Comparison of ENCODE assay signal across 8 cellular contexts in the genomic region with DNA sequence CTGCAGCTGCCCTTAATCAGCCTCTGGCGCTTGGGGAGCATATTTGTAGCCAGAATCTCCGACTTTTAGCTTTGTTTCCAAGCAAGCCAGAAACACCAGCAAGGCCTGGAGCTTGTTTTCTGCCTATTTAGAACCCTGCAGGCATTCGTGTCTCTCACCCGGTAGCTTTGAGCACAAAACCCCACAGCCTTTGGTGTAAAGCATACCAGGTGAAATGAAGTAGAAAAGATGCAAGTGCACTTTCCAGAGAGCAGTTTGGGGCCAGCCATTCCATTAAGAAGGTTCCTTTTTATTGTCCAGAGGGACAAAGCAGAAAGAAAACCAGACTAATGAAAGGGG. TPM values are rescaled to one million over a fixed set of nuclear protein-coding genes. Genes with fewer than 3 reads are reported as not detected.
DNase-seq lines count a peak whose midpoint lies in the region; ATAC-seq and TF ChIP-seq lines count a peak whose summit lies in the region.

No MANE protein-coding gene starts in this region.

- H2AK5ac ChIP-seq in IMR-90 (ENCODE audit: low read depth, low read length), result 0 out of 2 replicates have a peak overlapping the region, but pooled peaks have one; percentile 5

- H2BK15ac ChIP-seq in IMR-90 (ENCODE audit: low read depth, low read length), result no peak overlapping the region

- H4K91ac ChIP-seq in IMR-90 (ENCODE audit: insufficient read depth, low read depth, low read length), result peak overlapping the region; percentile 68

- TF ChIP-seq POLR2A in IMR-90 (IDR thresholded peaks at IDR 0.05; ENCODE audit: low read depth, low read length), result no peak

- peak overlapping the region; percentile 56 for H3K27ac ChIP-seq in IMR-90 (ENCODE audit: insufficient read depth, low read length)
- H3K27ac ChIP-seq in dorsolateral prefrontal cortex, result peak overlapping the region; percentile 86 to 100 (median 98)
- H3K27ac ChIP-seq in neutrophil, result peak overlapping the region; percentile 98

- DNase-seq in GM12865 (ENCODE audit: low read depth), result no peak
- no peak for DNase-seq in IMR-90
- no peak for DNase-seq in dorsolateral prefrontal cortex
- no peak for DNase-seq in NCI-H1105 (lab: John Stamatoyannopoulos, UW)
- no peak for DNase-seq in SHP77 treated with DMSO at 0.1 percent for 48 hours (lab: John Stamatoyannopoulos, UW)
- DNase-seq in NCI-H526 treated with DMSO at 0.1 percent for 48 hours (lab: John Stamatoyannopoulos, UW), result no peak
- no peak for DNase-seq in activated gamma-delta T cell treated with Interleukin-2 at 50 U/mL for 16 hours

- peak overlapping the region; percentile 95 for H2AFZ ChIP-seq in IMR-90 (replicated peaks; ENCODE audit: low read length, poor library complexity)

- H2BK5ac ChIP-seq in IMR-90 (ENCODE audit: low read depth, low read length, poor library complexity, severe bottlenecking), result peak overlapping the region; percentile 54

- H3K4ac ChIP-seq in IMR-90 (ENCODE audit: low read depth, low read length), result peak overlapping the region; percentile 95

- ATAC-seq in IMR-90 (ENCODE audit: low read depth), result no peak

- no peak overlapping the region for H2BK20ac ChIP-seq in IMR-90 (ENCODE audit: low read depth, low read length)

- H3K4me2 ChIP-seq in IMR-90 (ENCODE audit: low read depth, low read length), result peak overlapping the region; percentile 84

- H3K56ac ChIP-seq in IMR-90 (ENCODE audit: extremely low read depth, insufficient read depth, low read length), result peak overlapping the region; percentile 76

- H3K18ac ChIP-seq in IMR-90 (ENCODE audit: low read depth, low read length), result peak overlapping the region; percentile 10; the same call in 1 of the 2 replicates

- POLR2A ChIA-PET in IMR-90 (lab: Charles Lee; ENCODE audit: unreplicated experiment), result no interaction called here

- H3K36me3 ChIP-seq in IMR-90 (ENCODE audit: control insufficient read depth, insufficient read depth, low read length) (peaks cover 11% of the 10 kb centered on the region), neutrophil (peaks cover 34% of the 10 kb centered on the region)

- H3K27me3 ChIP-seq in IMR-90 (ENCODE audit: control insufficient read depth, insufficient read depth, low read length) (no peaks in the 10 kb centered on the region), dorsolateral prefrontal cortex (no peaks in the 10 kb centered on the region), neutrophil (no peaks in the 10 kb centered on the region)

- no CpG with 5 or more reads among the region's 4 CpGs for WGBS in IMR-90 (ENCODE audit: extremely low coverage in 2 of 2, insufficient read length in 1 of 2), 2 experiments

- peak overlapping the region; percentile 48 to 86 for H4K8ac ChIP-seq in IMR-90 (ENCODE audit: low read depth in 2 of 2, low read length in 2 of 2)

- peak overlapping the region; percentile 51 for H2AK9ac ChIP-seq in IMR-90 (replicated peaks; ENCODE audit: low read depth, low read length, poor library complexity)

- H3K9me3 ChIP-seq in IMR-90 (ENCODE audit: control insufficient read depth, insufficient read depth, low read length) (no peaks in the 10 kb centered on the region), neutrophil (no peaks in the 10 kb centered on the region)

- peak overlapping the region; percentile 81 for H3K14ac ChIP-seq in IMR-90 (replicated peaks; ENCODE audit: low read depth, low read length)

- BruUV-seq in IMR-90 (replicated peaks; lab: Mats Ljungman, UMichigan), result no TSS peak

- TF ChIP-seq CTCF in GM12865 (IDR thresholded peaks at IDR 0.05; ENCODE audit: insufficient read depth, low read depth, low read length, missing control alignments) (no peak), IMR-90 (conservative IDR thresholded peaks at IDR 0.05; ENCODE audit: low read depth, low read length) (no peak), dorsolateral prefrontal cortex (IDR thresholded peaks at IDR 0.05 in 54 of 56, conservative IDR thresholded peaks at IDR 0.05 in 2 of 56; ENCODE audit: low read depth in 1 of 56, partially characterized antibody in 56 of 56) (peak in 1 of 56 donors; percentile 10), neutrophil (IDR thresholded peaks at IDR 0.05) (no peak)

- peak overlapping the region; percentile 93 for H3K4me3 ChIP-seq in GM12865 (ENCODE audit: low read depth, low read length)
- H3K4me3 ChIP-seq in IMR-90 (ENCODE audit: insufficient read depth, low read depth, low read length), result peak overlapping the region; percentile 67
- H3K4me3 ChIP-seq in dorsolateral prefrontal cortex, result peak overlapping the region; percentile 56 to 93 (median 78)
- peak overlapping the region; percentile 60 to 93 for H3K4me3 ChIP-seq in neutrophil (ENCODE audit: low read depth in 1 of 2, low read length in 1 of 2)

- dilution Hi-C loops in IMR-90 (cut with HindIII; ENCODE audit: low sequenced_read_pairs, unreplicated experiment), result no loop called here

- no peaks in the 10 kb centered on the region for H3K9me1 ChIP-seq in IMR-90 (ENCODE audit: insufficient read depth, low read length)

- intact Hi-C loops in IMR-90 (cut with micrococcal nuclease) (loop anchor here (10.0 kb wide), 2 partner anchors 366 to 1244 kb away; no protein-coding TSS in a partner anchor), dorsolateral prefrontal cortex (cut with DNase I) (no loop called here)

- no peak for TF ChIP-seq RAD21 in IMR-90 (IDR thresholded peaks at IDR 0.05; ENCODE audit: low read length)

- H2BK120ac ChIP-seq in IMR-90 (ENCODE audit: low read depth, low read length), result peak overlapping the region; percentile 38

- in situ Hi-C loops in IMR-90 (cut with MboI; ENCODE audit: low sequenced_read_pairs), result no loop called here

- H3K9ac ChIP-seq in IMR-90 (ENCODE audit: low read depth, low read length), result peak overlapping the region; percentile 60

- peak overlapping the region; percentile 54 for H3K23ac ChIP-seq in IMR-90 (ENCODE audit: low read depth, low read length)

- CTCF ChIA-PET in IMR-90 (lab: Yijun Ruan, JAX), result interaction anchor here (0.8 to 2.6 kb wide), 4 partner anchors 9 to 251 kb away, joined by 3 to 7 read pairs (median 3); no protein-coding TSS in a partner anchor

- peak overlapping the region; percentile 13 for H4K5ac ChIP-seq in IMR-90 (ENCODE audit: low read depth, low read length)

- peaks cover 11% of the 10 kb centered on the region for H3K4me1 ChIP-seq in IMR-90 (ENCODE audit: control insufficient read depth, insufficient read depth, low read length)
- H3K4me1 ChIP-seq in neutrophil (ENCODE audit: control insufficient read depth in 1 of 2, insufficient read depth in 1 of 2, low read depth in 1 of 2, low read length in 1 of 2), result peaks cover 75 to 81% of the 10 kb centered on the region in 2 experiments

- peaks cover 10 to 16% of the 10 kb centered on the region in 2 experiments for H3K79me1 ChIP-seq in IMR-90 (ENCODE audit: low read depth in 1 of 2, low read length in 2 of 2)

- H4K20me1 ChIP-seq in IMR-90 (ENCODE audit: insufficient read depth, low read length), result peaks cover 13% of the 10 kb centered on the region

TF ChIP-seq in IMR-90, 13 proteins besides CTCF, POLR2A, EP300 and RAD21 (continues in another document):
- no peak for TF ChIP-seq MAZ (IDR thresholded peaks at IDR 0.05; ENCODE audit: borderline replicate concordance, low read depth, low read length)
- TF ChIP-seq BHLHE40 (IDR thresholded peaks at IDR 0.05; ENCODE audit: low read depth, low read length), result no peak
- TF ChIP-seq RFX5 (IDR thresholded peaks at IDR 0.05; ENCODE audit: low read depth, low read length), result no peak
- no peak for TF ChIP-seq CEBPB (IDR thresholded peaks at IDR 0.05; ENCODE audit: low read depth, low read length)
- TF ChIP-seq MXI1 (IDR thresholded peaks at IDR 0.05; ENCODE audit: borderline replicate concordance, low read depth, low read length), result no peak
- no peak for TF ChIP-seq ELK1 (IDR thresholded peaks at IDR 0.05; ENCODE audit: borderline replicate concordance, low read depth, low read length)
- TF ChIP-seq RCOR1 (IDR thresholded peaks at IDR 0.05; ENCODE audit: insufficient replicate concordance, low read length), result no peak
- no peak for TF ChIP-seq CHD1 (IDR thresholded peaks at IDR 0.05; ENCODE audit: low read depth, low read length)
- no peak for TF ChIP-seq SMC3 (IDR thresholded peaks at IDR 0.05; ENCODE audit: low read depth, low read length)
- TF ChIP-seq MAFK (IDR thresholded peaks at IDR 0.05; ENCODE audit: low read depth, low read length), result no peak

RNA-seq across cellular contexts. Expression of gene FAM217B, which starts 0.7 kb away (rescaled TPM):
- total RNA-seq in IMR-90 (2012; rRNA removed), result 3.0 and 3.9 TPM in 2 replicates
- 3.3 and 3.9 TPM in 2 replicates for polyA plus RNA-seq in IMR-90 (2012; rRNA removed)
- 0.86 and 1.9 TPM in 2 replicates for polyA plus RNA-seq in IMR-90 (2012; cell fraction: cytosol; rRNA removed)
- polyA plus RNA-seq in IMR-90 (2012; cell fraction: nucleus; rRNA removed; ENCODE audit: low replicate concordance), result 1.1 and 5.9 TPM in 2 replicates
- 100 to 1,000 TPM in 68 of 120 experiments, 10 to 100 TPM in 52; 61.3 to 145 (median 103) TPM for total RNA-seq in dorsolateral prefrontal cortex

RNA-seq across cellular contexts. Expression of gene PPP1R3D, which starts 0.8 kb away (rescaled TPM):
- total RNA-seq in IMR-90 (2012; rRNA removed) (2.7 and 4.7 TPM in 2 replicates), dorsolateral prefrontal cortex (10 to 100 TPM in 20 of 120 experiments, 1 to 10 TPM in 100; 4.8 to 20.2 (median 8.0) TPM)
- polyA plus RNA-seq in IMR-90 (2012; rRNA removed), result 1.6 and 1.7 TPM in 2 replicates
- 0.57 and 1.7 TPM in 2 replicates for polyA plus RNA-seq in IMR-90 (2012; cell fraction: cytosol; rRNA removed)
- polyA plus RNA-seq in IMR-90 (2012; cell fraction: nucleus; rRNA removed; ENCODE audit: low replicate concordance), result 1.1 and 1.7 TPM in 2 replicates

RNA-seq across cellular contexts. Expression of gene SYCP2, which starts 7.5 kb away (rescaled TPM):
- total RNA-seq in IMR-90 (2012; rRNA removed), result 0.18 and 0.56 TPM in 2 replicates
- polyA plus RNA-seq in IMR-90 (2012; rRNA removed), result 0.22 and 0.31 TPM in 2 replicates
- not detected in 2 replicates for polyA plus RNA-seq in IMR-90 (2012; cell fraction: cytosol; rRNA removed)
- polyA plus RNA-seq in IMR-90 (2012; cell fraction: nucleus; rRNA removed; ENCODE audit: low replicate concordance), result 0.15 and 1.3 TPM in 2 replicates
- total RNA-seq in dorsolateral prefrontal cortex, result 10 to 100 TPM in 66 of 120 experiments, 1 to 10 TPM in 54; 4.1 to 21.0 (median 10.6) TPM

RNA-seq across cellular contexts. Expression of gene CDH26, which starts 17.3 kb away (rescaled TPM):
- total RNA-seq in IMR-90 (2012; rRNA removed) (not detected in 2 replicates), dorsolateral prefrontal cortex (10 to 100 TPM in 19 of 120 experiments, 1 to 10 TPM in 101; 2.0 to 19.0 (median 6.6) TPM)
- polyA plus RNA-seq in IMR-90 (2012; rRNA removed), result not detected in 2 replicates
- not detected in 2 replicates for polyA plus RNA-seq in IMR-90 (2012; cell fraction: cytosol; rRNA removed)
- 0.16 and 0.28 TPM in 2 replicates for polyA plus RNA-seq in IMR-90 (2012; cell fraction: nucleus; rRNA removed; ENCODE audit: low replicate concordance)

Comparison
In these comparisons a context has a peak if more than half of its experiments do, and no peak if none do; other contexts are left out.
1. RNA of gene FAM217B, which starts 0.7 kb away (total RNA-seq): 61.3 to 145 TPM in dorsolateral prefrontal cortex; 3.0 to 3.9 TPM in IMR-90; every median in the first group is over 10 times any median in the second.
2. Peak in every context shown above with its lines, with median percentiles within 50 percentile points of each other: H3K4me3 ChIP-seq and H3K27ac ChIP-seq.